ENCODE assay signal across 11 cellular contexts in genomic region chr5:9363026-9363793, GRCh38.
DNase-seq lines count a peak whose midpoint lies in the region; ATAC-seq and TF ChIP-seq lines count a peak whose summit lies in the region.
"Had no signal": no experiment of that assay in that cellular context is flagged by ENCODE, and none has a peak within 500 bp of the region (broad histone marks: within the 10 kb centered on the region; RNA-seq: fewer than 3 reads in every experiment).

No MANE protein-coding gene starts in this region.

- H3K36me3 ChIP-seq in WERI-Rb-1, result no peaks in the 10 kb centered on the region
- H3K36me3 ChIP-seq: neutrophil had no signal

- H3K4me1 Mint-ChIP-seq in activated T-cell treated with anti-CD3 and anti-CD28 coated beads, Interleukin-2, amount 50 U/mL, for 72 hours (ENCODE audit: low read depth), result no peaks in the 10 kb centered on the region
- H3K4me1 Mint-ChIP-seq: activated CD4-positive, alpha-beta T cell treated with anti-CD3 and anti-CD28 coated beads, Interleukin-2, amount 10 ng/mL, durations not matched to agents 24 days and 14 days had no signal

- H3K27ac ChIP-seq in WERI-Rb-1, result no peak overlapping the region
- H3K27ac ChIP-seq: neutrophil had no signal

- H3K4me3 ChIP-seq in Jurkat, Clone E6-1 (ENCODE audit: low read length), result no peak overlapping the region
- no peak overlapping the region for H3K4me3 ChIP-seq in WERI-Rb-1 (ENCODE audit: low read depth, low read length)

- peak; percentile 51 to 67 for ATAC-seq in activated T-cell treated with anti-CD3 and anti-CD28 coated beads, Interleukin-2, amount 50 U/mL, for 72 hours (replicated peaks in 1 of 2)
- peak; percentile 57 for ATAC-seq in HG02759 (IDR thresholded peaks at IDR 0.05; ENCODE audit: unreplicated experiment)
- ATAC-seq in sciatic nerve, result peak; percentile 57
- ATAC-seq in HG03342 (IDR thresholded peaks at IDR 0.05; ENCODE audit: unreplicated experiment), result no peak

- no peak for DNase-seq in activated T-cell treated with anti-CD3 and anti-CD28 coated beads, Interleukin-2, amount 50 U/mL, for 72 hours
- DNase-seq in activated T-cell treated with anti-CD3 and anti-CD28 coated beads, Interleukin-2, amount 50 U/mL, for 48 hours, result no peak
- peak; percentile 77 for DNase-seq in Jurkat, Clone E6-1 (ENCODE audit: low read depth, low spot score)
- DNase-seq in sciatic nerve (ENCODE audit: low spot score) (no peak), erythroblast (lab: John Stamatoyannopoulos, UW) (no peak), WERI-Rb-1 (no peak)
- DNase-seq: activated CD4-positive, alpha-beta T cell treated with anti-CD3 and anti-CD28 coated beads, Interleukin-2, amount 10 ng/mL, durations not matched to agents 24 days and 14 days; IMR-90 had no signal

- H3K27me3 Mint-ChIP-seq in activated T-cell treated with anti-CD3 and anti-CD28 coated beads, Interleukin-2, amount 50 U/mL, for 72 hours (ENCODE audit: low read depth), result no peaks in the 10 kb centered on the region
- H3K27me3 Mint-ChIP-seq: activated CD4-positive, alpha-beta T cell treated with anti-CD3 and anti-CD28 coated beads, Interleukin-2, amount 10 ng/mL, durations not matched to agents 24 days and 14 days had no signal

- TF ChIP-seq POLR2A in erythroblast (IDR thresholded peaks at IDR 0.05; ENCODE audit: low read length), result no peak

- peak overlapping the region; percentile 33 for H3K27ac Mint-ChIP-seq in activated T-cell treated with anti-CD3 and anti-CD28 coated beads, Interleukin-2, amount 50 U/mL, for 72 hours
- H3K27ac Mint-ChIP-seq: activated CD4-positive, alpha-beta T cell treated with anti-CD3 and anti-CD28 coated beads, Interleukin-2, amount 10 ng/mL, durations not matched to agents 24 days and 14 days had no signal

- no peaks in the 10 kb centered on the region for H3K27me3 ChIP-seq in WERI-Rb-1 (ENCODE audit: insufficient read depth, low read depth, severe bottlenecking)
- H3K27me3 ChIP-seq: neutrophil had no signal

- intact Hi-C loops in sciatic nerve (cut with DNase I), result no loop called here

- peaks cover 3 to 4% of the 10 kb centered on the region in 2 donors for H3K9me3 Mint-ChIP-seq in activated T-cell treated with anti-CD3 and anti-CD28 coated beads, Interleukin-2, amount 50 U/mL, for 72 hours
- H3K9me3 Mint-ChIP-seq: activated CD4-positive, alpha-beta T cell treated with anti-CD3 and anti-CD28 coated beads, Interleukin-2, amount 10 ng/mL, durations not matched to agents 24 days and 14 days had no signal

- TF ChIP-seq CTCF in WERI-Rb-1 (IDR thresholded peaks at IDR 0.05; ENCODE audit: low read depth, low read length), result no peak

- no peaks in the 10 kb centered on the region for H3K9me3 ChIP-seq in WERI-Rb-1 (ENCODE audit: severe bottlenecking)
- H3K9me3 ChIP-seq: neutrophil had no signal

- H3K36me3 Mint-ChIP-seq in activated T-cell treated with anti-CD3 and anti-CD28 coated beads, Interleukin-2, amount 50 U/mL, for 72 hours (ENCODE audit: insufficient read depth in 2 of 2), result no peaks in the 10 kb centered on the region

- H3K4me3 Mint-ChIP-seq in activated T-cell treated with anti-CD3 and anti-CD28 coated beads, Interleukin-2, amount 50 U/mL, for 72 hours, result peak overlapping the region in 1 of 2 donors; percentile 22
- H3K4me3 Mint-ChIP-seq: activated CD4-positive, alpha-beta T cell treated with anti-CD3 and anti-CD28 coated beads, Interleukin-2, amount 10 ng/mL, durations not matched to agents 24 days and 14 days had no signal
